ENCODE assay signal across 7 cellular contexts in the genomic region with DNA sequence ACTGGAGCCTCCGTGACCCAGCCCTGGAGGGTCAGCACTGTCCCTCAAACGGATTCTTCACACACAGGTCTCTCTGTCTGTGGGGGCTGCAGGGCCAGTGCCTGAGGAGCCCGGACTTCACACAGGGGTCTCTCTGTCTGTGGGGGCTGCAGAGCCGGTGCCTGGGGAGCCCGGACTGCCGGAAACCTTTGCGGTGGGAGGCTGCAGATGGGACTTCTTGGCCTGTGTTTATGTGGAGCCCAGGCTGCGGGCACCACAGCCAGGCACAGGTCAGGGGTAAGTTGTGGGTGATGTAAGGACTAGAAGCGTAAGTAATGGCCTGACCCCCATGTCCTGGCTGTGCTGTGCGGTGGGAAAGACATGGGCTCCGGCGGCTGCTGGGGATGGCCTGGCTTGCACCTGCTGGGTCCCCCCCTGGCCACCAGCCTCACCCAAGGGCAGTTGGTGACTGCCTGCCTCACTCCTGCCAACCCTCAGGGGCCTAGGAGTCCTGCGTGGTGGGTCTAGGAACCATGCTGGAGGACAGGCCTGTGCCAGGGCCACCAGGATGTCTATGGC. TPM values are rescaled to one million over a fixed set of nuclear protein-coding genes. Genes with fewer than 3 reads are reported as not detected.
"Had no signal": no experiment of that assay in that cellular context is flagged by ENCODE, and none has a peak within 500 bp of the region (broad histone marks: within the 10 kb centered on the region; RNA-seq: fewer than 3 reads in every experiment).

No MANE protein-coding gene starts in this region.

RNA-seq across cellular contexts. Expression of a gene that starts 47.3 kb away (rescaled TPM):
- total RNA-seq: activated CD4-positive, alpha-beta T cell treated with anti-CD3 and anti-CD28 coated beads for 36 hours; activated naive CD8-positive, alpha-beta T cell treated with anti-CD3 and anti-CD28 coated beads, Interleukin-2, amount 10 ng/mL, durations not matched to agents 7 days and 5 days; activated T-cell treated with anti-CD3 and anti-CD28 coated beads, Interleukin-2, amount 50 U/mL, for 4 hours; cardiac muscle cell; endodermal cell; epithelial cell of proximal tubule; T-helper 17 cell had no signal
